In the genomic region with DNA sequence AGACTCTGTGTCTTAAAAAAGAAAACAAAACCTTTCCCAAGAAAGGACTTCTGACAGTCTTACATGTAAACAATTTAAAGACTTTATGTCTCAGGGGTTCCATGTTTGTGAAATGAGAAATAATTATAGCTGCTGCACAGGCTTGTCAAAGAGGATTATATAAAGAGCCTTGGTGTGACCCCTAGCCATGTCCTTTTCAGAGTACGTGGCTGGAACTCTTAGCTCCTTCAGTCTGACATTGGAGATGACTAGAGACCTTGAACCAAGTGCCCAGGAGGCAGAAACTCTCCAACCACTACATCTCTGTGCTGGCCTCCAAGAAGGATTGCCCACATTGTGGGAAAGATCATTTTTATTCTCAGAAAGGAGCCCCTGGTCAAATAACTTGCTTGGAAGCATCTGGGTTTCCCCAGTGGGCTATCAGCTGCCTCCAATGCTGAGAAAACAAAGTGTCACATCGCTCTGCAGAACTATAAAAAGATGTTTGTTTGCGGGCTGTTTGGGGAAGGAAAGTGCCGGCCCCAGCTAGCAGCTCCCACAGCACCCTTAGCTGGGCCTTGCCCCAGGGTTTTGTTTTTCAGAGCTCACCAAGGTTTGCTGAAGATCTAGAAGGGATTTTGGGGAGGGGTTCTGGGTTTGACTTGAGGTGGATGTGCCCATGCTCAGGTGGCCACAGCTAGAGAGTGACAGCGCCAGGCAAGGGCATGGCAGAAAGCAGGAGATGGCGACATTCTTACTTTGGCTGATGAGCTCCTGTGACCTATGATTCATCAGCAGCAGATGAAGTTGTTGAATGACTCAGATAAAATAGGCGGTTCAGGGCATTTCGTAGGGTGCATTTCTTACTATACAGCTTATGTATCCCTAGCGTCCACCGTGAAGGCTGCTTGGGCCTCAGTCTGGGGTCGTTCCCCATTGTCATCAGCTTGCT, we compare ENCODE assay signal across 1 cellular context.
A peak's percentile ranks its signal among the peaks of the same experiment; 100 is the strongest.
TF ChIP-seq lines count a peak whose summit lies in the region.

No MANE protein-coding gene starts in this region.

TF ChIP-seq in IMR-90, 13 proteins besides CTCF, POLR2A, EP300 and RAD21:
- TF ChIP-seq MXI1 (IDR thresholded peaks at IDR 0.05; ENCODE audit: borderline replicate concordance, low read depth, low read length): peak; percentile 62; the same call in 1 of the 2 replicates
- TF ChIP-seq CEBPB (IDR thresholded peaks at IDR 0.05; ENCODE audit: low read depth, low read length): peak; percentile 35; the same call in 1 of the 2 replicates
- 0 out of 2 replicates have a peak, but pooled peaks have one; percentile 5 for TF ChIP-seq BHLHE40 (IDR thresholded peaks at IDR 0.05; ENCODE audit: low read depth, low read length)
- TF ChIP-seq FOS (IDR thresholded peaks at IDR 0.05; ENCODE audit: low read depth, low read length): peak; percentile 55; the same call in 1 of the 2 replicates
